In the genomic region with DNA sequence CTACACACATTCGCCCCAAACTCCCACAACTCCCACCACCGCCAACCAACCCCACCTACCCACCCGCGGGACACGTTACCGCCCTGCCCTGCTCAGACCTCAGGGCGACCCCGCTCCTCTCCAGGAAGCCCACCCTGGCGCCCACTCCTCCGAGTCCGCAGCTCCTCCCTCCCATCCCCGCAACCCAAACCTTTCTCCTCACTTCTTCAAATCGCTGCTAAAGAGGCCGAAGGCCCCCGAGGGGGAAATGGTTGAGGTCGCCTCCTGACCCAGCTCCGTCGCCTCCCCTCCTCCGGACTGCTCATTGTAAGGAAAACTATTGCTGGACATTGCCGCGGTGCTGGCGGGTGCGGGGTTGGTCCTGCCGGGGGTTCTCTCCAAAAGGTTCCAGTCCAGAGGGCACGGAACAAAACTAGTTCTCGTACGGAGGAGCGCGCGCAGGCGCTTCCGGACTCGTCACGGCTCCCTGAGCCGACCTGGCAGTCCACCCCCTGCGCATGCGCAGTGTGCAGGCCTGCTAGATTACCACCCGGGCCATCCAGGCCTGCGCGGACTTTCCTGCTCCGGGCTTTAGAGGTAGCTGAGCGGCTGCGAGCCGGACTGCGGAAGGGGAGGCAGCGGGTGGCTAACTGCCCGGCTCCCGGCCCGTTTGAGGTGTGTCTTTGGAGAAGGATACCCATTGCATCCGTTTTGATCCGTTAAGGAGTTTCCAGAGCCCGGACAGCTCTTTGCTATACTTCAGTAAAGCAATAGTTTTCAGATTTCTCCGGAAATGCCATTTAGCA, we compare ENCODE assay signal across 1 cellular context.
TF ChIP-seq lines count a peak whose summit lies in the region.

A gene with protein sequence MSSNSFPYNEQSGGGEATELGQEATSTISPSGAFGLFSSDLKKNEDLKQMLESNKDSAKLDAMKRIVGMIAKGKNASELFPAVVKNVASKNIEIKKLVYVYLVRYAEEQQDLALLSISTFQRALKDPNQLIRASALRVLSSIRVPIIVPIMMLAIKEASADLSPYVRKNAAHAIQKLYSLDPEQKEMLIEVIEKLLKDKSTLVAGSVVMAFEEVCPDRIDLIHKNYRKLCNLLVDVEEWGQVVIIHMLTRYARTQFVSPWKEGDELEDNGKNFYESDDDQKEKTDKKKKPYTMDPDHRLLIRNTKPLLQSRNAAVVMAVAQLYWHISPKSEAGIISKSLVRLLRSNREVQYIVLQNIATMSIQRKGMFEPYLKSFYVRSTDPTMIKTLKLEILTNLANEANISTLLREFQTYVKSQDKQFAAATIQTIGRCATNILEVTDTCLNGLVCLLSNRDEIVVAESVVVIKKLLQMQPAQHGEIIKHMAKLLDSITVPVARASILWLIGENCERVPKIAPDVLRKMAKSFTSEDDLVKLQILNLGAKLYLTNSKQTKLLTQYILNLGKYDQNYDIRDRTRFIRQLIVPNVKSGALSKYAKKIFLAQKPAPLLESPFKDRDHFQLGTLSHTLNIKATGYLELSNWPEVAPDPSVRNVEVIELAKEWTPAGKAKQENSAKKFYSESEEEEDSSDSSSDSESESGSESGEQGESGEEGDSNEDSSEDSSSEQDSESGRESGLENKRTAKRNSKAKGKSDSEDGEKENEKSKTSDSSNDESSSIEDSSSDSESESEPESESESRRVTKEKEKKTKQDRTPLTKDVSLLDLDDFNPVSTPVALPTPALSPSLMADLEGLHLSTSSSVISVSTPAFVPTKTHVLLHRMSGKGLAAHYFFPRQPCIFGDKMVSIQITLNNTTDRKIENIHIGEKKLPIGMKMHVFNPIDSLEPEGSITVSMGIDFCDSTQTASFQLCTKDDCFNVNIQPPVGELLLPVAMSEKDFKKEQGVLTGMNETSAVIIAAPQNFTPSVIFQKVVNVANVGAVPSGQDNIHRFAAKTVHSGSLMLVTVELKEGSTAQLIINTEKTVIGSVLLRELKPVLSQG (minus strand): TSS at position 449 of the 785 bp plus-strand sequence. CDS start 119 bp downstream, at position 330.

TF ChIP-seq in HepG2, 621 proteins besides CTCF, POLR2A, EP300 and RAD21 (continued from another document and continues in another):
- TF ChIP-seq, protein P1, sequence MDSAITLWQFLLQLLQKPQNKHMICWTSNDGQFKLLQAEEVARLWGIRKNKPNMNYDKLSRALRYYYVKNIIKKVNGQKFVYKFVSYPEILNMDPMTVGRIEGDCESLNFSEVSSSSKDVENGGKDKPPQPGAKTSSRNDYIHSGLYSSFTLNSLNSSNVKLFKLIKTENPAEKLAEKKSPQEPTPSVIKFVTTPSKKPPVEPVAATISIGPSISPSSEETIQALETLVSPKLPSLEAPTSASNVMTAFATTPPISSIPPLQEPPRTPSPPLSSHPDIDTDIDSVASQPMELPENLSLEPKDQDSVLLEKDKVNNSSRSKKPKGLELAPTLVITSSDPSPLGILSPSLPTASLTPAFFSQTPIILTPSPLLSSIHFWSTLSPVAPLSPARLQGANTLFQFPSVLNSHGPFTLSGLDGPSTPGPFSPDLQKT (CRISPR knock-in tag; IDR thresholded peaks at IDR 0.05; ENCODE audit: borderline replicate concordance), result no peak
- TF ChIP-seq MEIS1 (CRISPR knock-in tag; IDR thresholded peaks at IDR 0.05; ENCODE audit: borderline replicate concordance) (no peak), ZNF724P (CRISPR knock-in tag; IDR thresholded peaks at IDR 0.05; ENCODE audit: borderline replicate concordance) (no peak; the same call in 1 of the 2 replicates), ADNP (CRISPR knock-in tag; IDR thresholded peaks at IDR 0.05) (no peak), REPIN1 (CRISPR knock-in tag; IDR thresholded peaks at IDR 0.05; ENCODE audit: borderline replicate concordance, low read depth) (0 out of 2 replicates have a peak, but pooled peaks have one; percentile 36), NFE2L2 (IDR thresholded peaks at IDR 0.05; ENCODE audit: low read length) (no peak), ZNF10 (CRISPR knock-in tag; IDR thresholded peaks at IDR 0.05; ENCODE audit: borderline replicate concordance, low read depth) (no peak), KMT2A (CRISPR knock-in tag; IDR thresholded peaks at IDR 0.05) (peak; percentile 93), ZNF768 (CRISPR knock-in tag; IDR thresholded peaks at IDR 0.05) (peak; percentile 45; the same call in 1 of the 2 replicates), ZNF446 (CRISPR knock-in tag; IDR thresholded peaks at IDR 0.05) (0 out of 2 replicates have a peak, but pooled peaks have one; percentile 72), NFIC (IDR thresholded peaks at IDR 0.05; ENCODE audit: low read length) (no peak), KDM6A (CRISPR knock-in tag; IDR thresholded peaks at IDR 0.05; ENCODE audit: low read depth) (no peak), NR2F2 (IDR thresholded peaks at IDR 0.05; ENCODE audit: borderline replicate concordance, low read depth) (no peak), CEBPB (IDR thresholded peaks at IDR 0.05; ENCODE audit: borderline replicate concordance, low read depth, low read length) (no peak), U2AF2 (IDR thresholded peaks at IDR 0.05; ENCODE audit: low read depth, low read length) (no peak), THYN1 (CRISPR knock-in tag; IDR thresholded peaks at IDR 0.05; ENCODE audit: borderline replicate concordance, low read depth) (no peak), SAP130 (CRISPR knock-in tag; IDR thresholded peaks at IDR 0.05; ENCODE audit: low read depth) (peak; percentile 91), ZBTB20 (CRISPR knock-in tag; IDR thresholded peaks at IDR 0.05; ENCODE audit: borderline replicate concordance, low read depth) (no peak; the same call in 1 of the 2 replicates), ZNF34 (CRISPR knock-in tag; IDR thresholded peaks at IDR 0.05; ENCODE audit: borderline replicate concordance) (peak; percentile 62; the same call in 1 of the 2 replicates), HOXA7 (CRISPR knock-in tag; IDR thresholded peaks at IDR 0.05) (no peak), ZNF432 (CRISPR knock-in tag; IDR thresholded peaks at IDR 0.05; ENCODE audit: borderline replicate concordance) (no peak), KDM5B (CRISPR knock-in tag; IDR thresholded peaks at IDR 0.05; ENCODE audit: borderline replicate concordance) (no peak; the same call in 1 of the 2 replicates)
- TF ChIP-seq, protein P2, sequence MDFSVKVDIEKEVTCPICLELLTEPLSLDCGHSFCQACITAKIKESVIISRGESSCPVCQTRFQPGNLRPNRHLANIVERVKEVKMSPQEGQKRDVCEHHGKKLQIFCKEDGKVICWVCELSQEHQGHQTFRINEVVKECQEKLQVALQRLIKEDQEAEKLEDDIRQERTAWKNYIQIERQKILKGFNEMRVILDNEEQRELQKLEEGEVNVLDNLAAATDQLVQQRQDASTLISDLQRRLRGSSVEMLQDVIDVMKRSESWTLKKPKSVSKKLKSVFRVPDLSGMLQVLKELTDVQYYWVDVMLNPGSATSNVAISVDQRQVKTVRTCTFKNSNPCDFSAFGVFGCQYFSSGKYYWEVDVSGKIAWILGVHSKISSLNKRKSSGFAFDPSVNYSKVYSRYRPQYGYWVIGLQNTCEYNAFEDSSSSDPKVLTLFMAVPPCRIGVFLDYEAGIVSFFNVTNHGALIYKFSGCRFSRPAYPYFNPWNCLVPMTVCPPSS (IDR thresholded peaks at IDR 0.05), result no peak
- TF ChIP-seq, protein P3, sequence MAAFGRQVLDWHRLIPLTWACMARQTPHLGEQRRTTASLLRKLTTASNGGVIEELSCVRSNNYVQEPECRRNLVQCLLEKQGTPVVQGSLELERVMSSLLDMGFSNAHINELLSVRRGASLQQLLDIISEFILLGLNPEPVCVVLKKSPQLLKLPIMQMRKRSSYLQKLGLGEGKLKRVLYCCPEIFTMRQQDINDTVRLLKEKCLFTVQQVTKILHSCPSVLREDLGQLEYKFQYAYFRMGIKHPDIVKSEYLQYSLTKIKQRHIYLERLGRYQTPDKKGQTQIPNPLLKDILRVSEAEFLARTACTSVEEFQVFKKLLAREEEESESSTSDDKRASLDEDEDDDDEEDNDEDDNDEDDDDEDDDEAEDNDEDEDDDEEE (CRISPR knock-in tag; IDR thresholded peaks at IDR 0.05), result peak; percentile 45; the same call in 1 of the 2 replicates
- TF ChIP-seq, protein P4, sequence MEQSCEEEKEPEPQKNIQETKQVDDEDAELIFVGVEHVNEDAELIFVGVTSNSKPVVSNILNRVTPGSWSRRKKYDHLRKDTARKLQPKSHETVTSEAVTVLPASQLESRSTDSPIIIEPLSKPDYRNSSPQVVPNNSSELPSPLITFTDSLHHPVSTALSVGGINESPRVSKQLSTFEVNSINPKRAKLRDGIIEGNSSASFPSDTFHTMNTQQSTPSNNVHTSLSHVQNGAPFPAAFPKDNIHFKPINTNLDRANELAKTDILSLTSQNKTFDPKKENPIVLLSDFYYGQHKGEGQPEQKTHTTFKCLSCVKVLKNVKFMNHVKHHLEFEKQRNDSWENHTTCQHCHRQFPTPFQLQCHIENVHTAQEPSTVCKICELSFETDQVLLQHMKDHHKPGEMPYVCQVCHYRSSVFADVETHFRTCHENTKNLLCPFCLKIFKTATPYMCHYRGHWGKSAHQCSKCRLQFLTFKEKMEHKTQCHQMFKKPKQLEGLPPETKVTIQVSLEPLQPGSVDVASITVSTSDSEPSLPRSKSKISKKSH (CRISPR knock-in tag; IDR thresholded peaks at IDR 0.05; ENCODE audit: borderline replicate concordance), result no peak
- TF ChIP-seq, protein P5, sequence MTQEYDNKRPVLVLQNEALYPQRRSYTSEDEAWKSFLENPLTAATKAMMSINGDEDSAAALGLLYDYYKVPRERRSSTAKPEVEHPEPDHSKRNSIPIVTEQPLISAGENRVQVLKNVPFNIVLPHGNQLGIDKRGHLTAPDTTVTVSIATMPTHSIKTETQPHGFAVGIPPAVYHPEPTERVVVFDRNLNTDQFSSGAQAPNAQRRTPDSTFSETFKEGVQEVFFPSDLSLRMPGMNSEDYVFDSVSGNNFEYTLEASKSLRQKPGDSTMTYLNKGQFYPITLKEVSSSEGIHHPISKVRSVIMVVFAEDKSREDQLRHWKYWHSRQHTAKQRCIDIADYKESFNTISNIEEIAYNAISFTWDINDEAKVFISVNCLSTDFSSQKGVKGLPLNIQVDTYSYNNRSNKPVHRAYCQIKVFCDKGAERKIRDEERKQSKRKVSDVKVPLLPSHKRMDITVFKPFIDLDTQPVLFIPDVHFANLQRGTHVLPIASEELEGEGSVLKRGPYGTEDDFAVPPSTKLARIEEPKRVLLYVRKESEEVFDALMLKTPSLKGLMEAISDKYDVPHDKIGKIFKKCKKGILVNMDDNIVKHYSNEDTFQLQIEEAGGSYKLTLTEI (CRISPR knock-in tag; conservative IDR thresholded peaks at IDR 0.05), result no peak
- TF ChIP-seq, protein P6, sequence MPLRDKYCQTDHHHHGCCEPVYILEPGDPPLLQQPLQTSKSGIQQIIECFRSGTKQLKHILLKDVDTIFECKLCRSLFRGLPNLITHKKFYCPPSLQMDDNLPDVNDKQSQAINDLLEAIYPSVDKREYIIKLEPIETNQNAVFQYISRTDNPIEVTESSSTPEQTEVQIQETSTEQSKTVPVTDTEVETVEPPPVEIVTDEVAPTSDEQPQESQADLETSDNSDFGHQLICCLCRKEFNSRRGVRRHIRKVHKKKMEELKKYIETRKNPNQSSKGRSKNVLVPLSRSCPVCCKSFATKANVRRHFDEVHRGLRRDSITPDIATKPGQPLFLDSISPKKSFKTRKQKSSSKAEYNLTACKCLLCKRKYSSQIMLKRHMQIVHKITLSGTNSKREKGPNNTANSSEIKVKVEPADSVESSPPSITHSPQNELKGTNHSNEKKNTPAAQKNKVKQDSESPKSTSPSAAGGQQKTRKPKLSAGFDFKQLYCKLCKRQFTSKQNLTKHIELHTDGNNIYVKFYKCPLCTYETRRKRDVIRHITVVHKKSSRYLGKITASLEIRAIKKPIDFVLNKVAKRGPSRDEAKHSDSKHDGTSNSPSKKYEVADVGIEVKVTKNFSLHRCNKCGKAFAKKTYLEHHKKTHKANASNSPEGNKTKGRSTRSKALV (CRISPR knock-in tag; IDR thresholded peaks at IDR 0.05), result no peak
- TF ChIP-seq, protein P7, sequence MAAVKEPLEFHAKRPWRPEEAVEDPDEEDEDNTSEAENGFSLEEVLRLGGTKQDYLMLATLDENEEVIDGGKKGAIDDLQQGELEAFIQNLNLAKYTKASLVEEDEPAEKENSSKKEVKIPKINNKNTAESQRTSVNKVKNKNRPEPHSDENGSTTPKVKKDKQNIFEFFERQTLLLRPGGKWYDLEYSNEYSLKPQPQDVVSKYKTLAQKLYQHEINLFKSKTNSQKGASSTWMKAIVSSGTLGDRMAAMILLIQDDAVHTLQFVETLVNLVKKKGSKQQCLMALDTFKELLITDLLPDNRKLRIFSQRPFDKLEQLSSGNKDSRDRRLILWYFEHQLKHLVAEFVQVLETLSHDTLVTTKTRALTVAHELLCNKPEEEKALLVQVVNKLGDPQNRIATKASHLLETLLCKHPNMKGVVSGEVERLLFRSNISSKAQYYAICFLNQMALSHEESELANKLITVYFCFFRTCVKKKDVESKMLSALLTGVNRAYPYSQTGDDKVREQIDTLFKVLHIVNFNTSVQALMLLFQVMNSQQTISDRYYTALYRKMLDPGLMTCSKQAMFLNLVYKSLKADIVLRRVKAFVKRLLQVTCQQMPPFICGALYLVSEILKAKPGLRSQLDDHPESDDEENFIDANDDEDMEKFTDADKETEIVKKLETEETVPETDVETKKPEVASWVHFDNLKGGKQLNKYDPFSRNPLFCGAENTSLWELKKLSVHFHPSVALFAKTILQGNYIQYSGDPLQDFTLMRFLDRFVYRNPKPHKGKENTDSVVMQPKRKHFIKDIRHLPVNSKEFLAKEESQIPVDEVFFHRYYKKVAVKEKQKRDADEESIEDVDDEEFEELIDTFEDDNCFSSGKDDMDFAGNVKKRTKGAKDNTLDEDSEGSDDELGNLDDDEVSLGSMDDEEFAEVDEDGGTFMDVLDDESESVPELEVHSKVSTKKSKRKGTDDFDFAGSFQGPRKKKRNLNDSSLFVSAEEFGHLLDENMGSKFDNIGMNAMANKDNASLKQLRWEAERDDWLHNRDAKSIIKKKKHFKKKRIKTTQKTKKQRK (IDR thresholded peaks at IDR 0.05; ENCODE audit: low read length), result no peak
- TF ChIP-seq, protein P8, sequence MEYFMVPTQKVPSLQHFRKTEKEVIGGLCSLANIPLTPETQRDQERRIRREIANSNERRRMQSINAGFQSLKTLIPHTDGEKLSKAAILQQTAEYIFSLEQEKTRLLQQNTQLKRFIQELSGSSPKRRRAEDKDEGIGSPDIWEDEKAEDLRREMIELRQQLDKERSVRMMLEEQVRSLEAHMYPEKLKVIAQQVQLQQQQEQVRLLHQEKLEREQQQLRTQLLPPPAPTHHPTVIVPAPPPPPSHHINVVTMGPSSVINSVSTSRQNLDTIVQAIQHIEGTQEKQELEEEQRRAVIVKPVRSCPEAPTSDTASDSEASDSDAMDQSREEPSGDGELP (IDR thresholded peaks at IDR 0.05; ENCODE audit: borderline replicate concordance, low read depth), result peak; percentile 33; the same call in 1 of the 2 replicates
- TF ChIP-seq, protein P9, sequence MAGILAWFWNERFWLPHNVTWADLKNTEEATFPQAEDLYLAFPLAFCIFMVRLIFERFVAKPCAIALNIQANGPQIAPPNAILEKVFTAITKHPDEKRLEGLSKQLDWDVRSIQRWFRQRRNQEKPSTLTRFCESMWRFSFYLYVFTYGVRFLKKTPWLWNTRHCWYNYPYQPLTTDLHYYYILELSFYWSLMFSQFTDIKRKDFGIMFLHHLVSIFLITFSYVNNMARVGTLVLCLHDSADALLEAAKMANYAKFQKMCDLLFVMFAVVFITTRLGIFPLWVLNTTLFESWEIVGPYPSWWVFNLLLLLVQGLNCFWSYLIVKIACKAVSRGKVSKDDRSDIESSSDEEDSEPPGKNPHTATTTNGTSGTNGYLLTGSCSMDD (CRISPR knock-in tag; IDR thresholded peaks at IDR 0.05), result no peak
- TF ChIP-seq, protein P10, sequence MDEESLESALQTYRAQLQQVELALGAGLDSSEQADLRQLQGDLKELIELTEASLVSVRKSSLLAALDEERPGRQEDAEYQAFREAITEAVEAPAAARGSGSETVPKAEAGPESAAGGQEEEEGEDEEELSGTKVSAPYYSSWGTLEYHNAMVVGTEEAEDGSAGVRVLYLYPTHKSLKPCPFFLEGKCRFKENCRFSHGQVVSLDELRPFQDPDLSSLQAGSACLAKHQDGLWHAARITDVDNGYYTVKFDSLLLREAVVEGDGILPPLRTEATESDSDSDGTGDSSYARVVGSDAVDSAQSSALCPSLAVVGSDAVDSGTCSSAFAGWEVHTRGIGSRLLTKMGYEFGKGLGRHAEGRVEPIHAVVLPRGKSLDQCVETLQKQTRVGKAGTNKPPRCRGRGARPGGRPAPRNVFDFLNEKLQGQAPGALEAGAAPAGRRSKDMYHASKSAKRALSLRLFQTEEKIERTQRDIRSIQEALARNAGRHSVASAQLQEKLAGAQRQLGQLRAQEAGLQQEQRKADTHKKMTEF (CRISPR knock-in tag; IDR thresholded peaks at IDR 0.05), result peak; percentile 89; the same call in 1 of the 2 replicates
